In the genomic region with DNA sequence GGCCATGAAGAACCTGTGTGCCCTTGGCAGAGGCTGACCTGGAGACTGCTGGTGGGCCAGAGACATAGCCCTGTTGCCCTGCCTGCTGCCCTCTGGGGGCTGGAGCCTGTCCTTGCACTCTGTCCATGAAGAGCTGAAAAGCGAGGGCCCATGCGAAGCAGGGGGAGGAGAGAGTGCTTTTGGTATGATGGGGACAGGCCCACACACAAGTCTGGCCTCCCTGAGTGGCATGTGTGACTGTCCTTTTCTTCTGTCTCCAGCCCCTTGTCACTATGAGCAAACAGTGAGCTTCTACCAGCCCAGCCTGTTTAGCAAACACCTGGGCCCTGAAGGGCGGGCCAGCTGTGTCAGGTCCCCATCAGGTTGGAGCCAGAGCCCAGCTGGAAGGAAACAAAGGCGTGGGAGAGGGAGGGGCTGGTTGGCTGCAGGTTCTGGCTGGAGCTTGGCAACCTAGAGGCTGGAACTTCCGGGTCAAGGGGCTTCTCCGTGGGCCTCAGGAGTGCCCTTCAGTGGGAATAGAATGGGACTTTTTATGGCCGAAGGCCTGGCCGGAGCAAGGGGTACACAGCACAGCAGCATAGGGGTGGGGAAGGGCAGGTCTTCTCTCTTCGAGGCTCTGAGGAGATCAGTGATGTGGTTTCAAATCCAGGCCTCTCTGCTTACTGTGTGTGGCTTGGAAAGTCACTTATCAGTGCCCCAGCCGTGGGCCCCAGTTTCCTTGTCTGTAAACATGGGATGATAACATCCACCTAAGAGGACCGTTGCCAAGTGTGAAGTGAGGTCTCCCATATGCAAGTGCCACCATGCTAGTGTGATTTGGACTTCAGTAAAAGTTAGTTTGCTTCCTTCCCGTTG, we compare ENCODE assay signal across 7 cellular contexts. TPM values are rescaled to one million over a fixed set of nuclear protein-coding genes. Genes with fewer than 3 reads are reported as not detected.
DNase-seq lines count a peak whose midpoint lies in the region; ATAC-seq and TF ChIP-seq lines count a peak whose summit lies in the region.

No MANE protein-coding gene starts in this region.

- ATAC-seq in GM21526 (IDR thresholded peaks at IDR 0.05; ENCODE audit: low FRiP score, unreplicated experiment) (peak; percentile 71), gastrocnemius medialis (peak; percentile 16 to 24)

- DNase-seq in EL, result peak; percentile 49
- peak; percentile 45 for DNase-seq in NCI-H1092 (lab: John Stamatoyannopoulos, UW)
- peak; percentile 61 for DNase-seq in activated CD4-positive, alpha-beta T cell treated with anti-CD3 and anti-CD28 coated beads for 48 hours
- DNase-seq in foreskin fibroblast, result peak in 1 of 2 donors; percentile 52
- DNase-seq in gastrocnemius medialis, result peak in 1 of 2 donors; percentile 78
- DNase-seq in hepatic stellate cell (ENCODE audit: low spot score), result no peak

- peaks cover 54 to 60% of the 10 kb centered on the region in 2 donors for H3K4me1 ChIP-seq in gastrocnemius medialis

- no peak for TF ChIP-seq POLR2A in gastrocnemius medialis (IDR thresholded peaks at IDR 0.05)

- intact Hi-C loops in gastrocnemius medialis (cut with DNase I; ENCODE audit: low total_unique reads), result loop anchor here (1.0 to 5.0 kb wide), 4 partner anchors 14 to 1632 kb away; a partner anchor contains a TSS

- TF ChIP-seq CTCF in foreskin fibroblast (IDR thresholded peaks at IDR 0.05; ENCODE audit: low read depth, low read length) (peak; percentile 63), gastrocnemius medialis (IDR thresholded peaks at IDR 0.05 in 4 of 5, conservative IDR thresholded peaks at IDR 0.05 in 1 of 5) (peak; percentile 44 to 61 (median 49))

- H3K9me3 ChIP-seq in gastrocnemius medialis, result no peaks in the 10 kb centered on the region

- in situ Hi-C loops in gastrocnemius medialis (cut with MboI; ENCODE audit: low sequenced_read_pairs in 4 of 4), result loop anchor here in 2 of 4 donors (10.0 to 25.0 kb wide), 2 partner anchors 282 to 294 kb away; a partner anchor contains a TSS

- H3K27me3 ChIP-seq in gastrocnemius medialis, result no peaks in the 10 kb centered on the region

- peak overlapping the region; percentile 89 to 97 (median 96) for H3K27ac ChIP-seq in gastrocnemius medialis

- H3K4me3 ChIP-seq in foreskin fibroblast (ENCODE audit: low read depth in 1 of 2, low read length in 2 of 2) (no peak overlapping the region), gastrocnemius medialis (no peak overlapping the region)

- no peaks in the 10 kb centered on the region for H3K36me3 ChIP-seq in gastrocnemius medialis

RNA-seq across cellular contexts. Expression of a gene that starts 14.3 kb away (rescaled TPM):
- total RNA-seq in gastrocnemius medialis, result 100 to 1,000 TPM in 2 of 4 donors, 10 to 100 TPM in 2; 65.9 to 124 (median 93.7) TPM
